In genomic region chr5:96565843-96566242, GRCh38 we compare ENCODE assay signal across 8 cellular contexts.
DNase-seq lines count a peak whose midpoint lies in the region; ATAC-seq, FAIRE-seq and TF ChIP-seq lines count a peak whose summit lies in the region.

No MANE protein-coding gene starts in this region.

- H3K4me3 ChIP-seq in fibroblast of villous mesenchyme (ENCODE audit: low read depth, low read length) = no peak overlapping the region
- H3K4me3 ChIP-seq in endodermal cell (ENCODE audit: low read length) = no peak overlapping the region

- H3K27me3 Mint-ChIP-seq in endodermal cell (ENCODE audit: insufficient read depth) = peaks cover 3% of the 10 kb centered on the region

- H3K4me1 ChIP-seq in endodermal cell (ENCODE audit: control insufficient read depth, insufficient read depth, low read length) = no peaks in the 10 kb centered on the region

- no peaks in the 10 kb centered on the region for H3K9me3 Mint-ChIP-seq in endodermal cell

- 88 to 91% methylated on average over 4 of the region's 4 CpGs for WGBS in endodermal cell (ENCODE audit: insufficient coverage in 1 of 2, insufficient read length in 1 of 2), 2 experiments

- H3K27ac ChIP-seq in endodermal cell (ENCODE audit: low read depth, low read length) = no peak overlapping the region

- peaks cover 5% of the 10 kb centered on the region for H3K4me1 Mint-ChIP-seq in endodermal cell

- no peak overlapping the region for H3K9ac ChIP-seq in endodermal cell (ENCODE audit: extremely low read depth, low read length, poor library complexity, severe bottlenecking)

- ATAC-seq in GM21717 (IDR thresholded peaks at IDR 0.05; ENCODE audit: unreplicated experiment) = peak; percentile 64
- ATAC-seq in GM18873 (IDR thresholded peaks at IDR 0.05; ENCODE audit: low FRiP score, unreplicated experiment) = no peak

- peak; percentile 59 for DNase-seq in DMS53 treated with DMSO at 0.1 percent for 48 hours (lab: John Stamatoyannopoulos, UW; ENCODE audit: unreplicated experiment)
- peak; percentile 48 for DNase-seq in NCI-H2227 treated with DMSO at 0.1 percent for 48 hours (lab: John Stamatoyannopoulos, UW)
- peak; percentile 78 for DNase-seq in fibroblast of villous mesenchyme (ENCODE audit: low read depth)
- no peak for DNase-seq in HTR-8/SVneo (ENCODE audit: insufficient read length, low spot score)
- DNase-seq in endodermal cell = no peak
- DNase-seq in T-helper 9 cell = no peak

- H3K4me3 Mint-ChIP-seq in endodermal cell = no peak overlapping the region

- no peaks in the 10 kb centered on the region for H3K36me3 ChIP-seq in endodermal cell (ENCODE audit: control insufficient read depth, insufficient read depth, low read length)

- no peaks in the 10 kb centered on the region for H3K36me3 Mint-ChIP-seq in endodermal cell (ENCODE audit: low read depth)

- no peaks in the 10 kb centered on the region for H3K27me3 ChIP-seq in endodermal cell (ENCODE audit: control insufficient read depth, insufficient read depth, low read length, poor library complexity, severe bottlenecking)

- no peak for TF ChIP-seq CTCF in fibroblast of villous mesenchyme (IDR thresholded peaks at IDR 0.05; ENCODE audit: insufficient read depth, low read depth, low read length)
- TF ChIP-seq CTCF in endodermal cell (conservative IDR thresholded peaks at IDR 0.05) = no peak

- H3K9me3 ChIP-seq in endodermal cell (ENCODE audit: control insufficient read depth, low read length) = no peaks in the 10 kb centered on the region

- no peak overlapping the region for H3K27ac Mint-ChIP-seq in endodermal cell

- FAIRE-seq in HTR-8/SVneo (lab: Jason Lieb, UNC) = no peak

Comparison
In these comparisons a context has a peak if more than half of its experiments do, and no peak if none do; other contexts are left out.
1. DNase-seq: peak in DMS53 treated with DMSO at 0.1 percent for 48 hours (single experiment), NCI-H2227 treated with DMSO at 0.1 percent for 48 hours (single experiment) and fibroblast of villous mesenchyme (single experiment); none in HTR-8/SVneo (single experiment), endodermal cell (single experiment) and T-helper 9 cell (single experiment).